ENCODE assay signal across 1 cellular context in the genomic region with DNA sequence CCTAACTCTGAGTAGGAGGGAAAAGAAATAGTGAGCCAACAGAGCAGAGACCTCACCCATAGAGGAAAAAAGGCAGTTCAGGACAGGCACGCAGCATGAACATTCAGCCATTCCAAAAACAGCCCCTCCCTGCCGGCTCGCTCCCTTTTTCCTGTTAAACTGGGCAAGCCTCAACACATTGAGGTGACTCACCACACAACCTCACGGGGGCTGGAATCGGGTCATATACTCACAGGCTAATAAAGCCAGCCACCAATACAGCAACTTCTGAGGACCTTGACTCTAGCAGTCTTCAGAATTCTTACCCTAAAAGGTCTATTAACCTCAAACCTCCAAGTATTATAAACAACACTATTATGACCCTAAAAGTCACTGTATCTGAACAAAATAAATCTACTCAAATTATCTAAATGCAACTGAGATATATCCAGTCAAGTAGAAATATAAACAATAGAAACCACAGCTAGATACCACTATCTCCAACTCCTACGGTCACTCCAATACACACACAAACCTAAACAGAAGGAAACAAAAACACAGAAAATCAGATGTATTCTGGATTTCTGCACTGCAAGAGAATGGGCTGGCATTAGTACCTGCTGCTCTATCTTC.
A peak's percentile ranks its signal among the peaks of the same experiment; 100 is the strongest.
TF ChIP-seq lines count a peak whose summit lies in the region.

No MANE protein-coding gene starts in this region.

TF ChIP-seq in HCT116, 20 proteins besides CTCF, POLR2A, EP300 and RAD21 (continued from another document):
- TF ChIP-seq, protein P1, sequence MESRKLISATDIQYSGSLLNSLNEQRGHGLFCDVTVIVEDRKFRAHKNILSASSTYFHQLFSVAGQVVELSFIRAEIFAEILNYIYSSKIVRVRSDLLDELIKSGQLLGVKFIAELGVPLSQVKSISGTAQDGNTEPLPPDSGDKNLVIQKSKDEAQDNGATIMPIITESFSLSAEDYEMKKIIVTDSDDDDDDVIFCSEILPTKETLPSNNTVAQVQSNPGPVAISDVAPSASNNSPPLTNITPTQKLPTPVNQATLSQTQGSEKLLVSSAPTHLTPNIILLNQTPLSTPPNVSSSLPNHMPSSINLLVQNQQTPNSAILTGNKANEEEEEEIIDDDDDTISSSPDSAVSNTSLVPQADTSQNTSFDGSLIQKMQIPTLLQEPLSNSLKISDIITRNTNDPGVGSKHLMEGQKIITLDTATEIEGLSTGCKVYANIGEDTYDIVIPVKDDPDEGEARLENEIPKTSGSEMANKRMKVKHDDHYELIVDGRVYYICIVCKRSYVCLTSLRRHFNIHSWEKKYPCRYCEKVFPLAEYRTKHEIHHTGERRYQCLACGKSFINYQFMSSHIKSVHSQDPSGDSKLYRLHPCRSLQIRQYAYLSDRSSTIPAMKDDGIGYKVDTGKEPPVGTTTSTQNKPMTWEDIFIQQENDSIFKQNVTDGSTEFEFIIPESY (IDR thresholded peaks at IDR 0.05; ENCODE audit: extremely low read depth, insufficient replicate concordance, low read length): peak; percentile 46
- no peak for TF ChIP-seq ELF1 (IDR thresholded peaks at IDR 0.05; ENCODE audit: borderline replicate concordance, low read depth)
- TF ChIP-seq EZH2phosphoT487 (IDR thresholded peaks at IDR 0.05; ENCODE audit: borderline replicate concordance): no peak
- no peak for TF ChIP-seq ZNF274 (IDR thresholded peaks at IDR 0.05; ENCODE audit: low read depth, low read length)
- no peak for TF ChIP-seq SRF (IDR thresholded peaks at IDR 0.05; ENCODE audit: low read depth)
- peak; percentile 55 for TF ChIP-seq TCF7L2 (IDR thresholded peaks at IDR 0.05; ENCODE audit: borderline replicate concordance, extremely low read depth, insufficient read depth, insufficient read length)
- no peak for TF ChIP-seq EZH2 (IDR thresholded peaks at IDR 0.05)
- TF ChIP-seq SP1 (IDR thresholded peaks at IDR 0.05; ENCODE audit: low read depth): peak; percentile 82
- TF ChIP-seq EGR1 (IDR thresholded peaks at IDR 0.05; ENCODE audit: low read depth): 0 out of 2 replicates have a peak, but pooled peaks have one; percentile 31
- TF ChIP-seq FOSL1 (IDR thresholded peaks at IDR 0.05; ENCODE audit: low read depth): peak; percentile 89
